ENCODE assay signal across 2 cellular contexts in the genomic region with DNA sequence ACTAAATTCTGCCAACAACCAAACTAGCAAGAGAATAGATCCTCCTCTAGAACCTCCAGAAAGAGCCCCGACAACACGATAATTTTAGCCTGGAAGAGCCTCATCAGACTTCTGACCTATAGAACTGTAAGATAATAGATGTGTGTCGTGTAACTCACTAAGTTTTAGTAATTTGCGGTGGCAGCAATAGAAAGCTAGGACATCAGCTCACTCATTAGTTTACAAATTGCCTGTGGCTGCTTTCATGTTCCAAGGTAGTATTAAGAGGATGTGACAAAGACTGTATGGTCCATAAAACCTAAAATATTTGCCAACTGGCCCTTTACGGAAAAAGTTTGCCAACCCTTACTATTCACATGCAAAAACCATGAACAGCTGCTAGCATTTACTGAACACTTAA.
A peak's percentile ranks its signal among the peaks of the same experiment; 100 is the strongest.
TF ChIP-seq lines count a peak whose summit lies in the region.

No MANE protein-coding gene starts in this region.

TF ChIP-seq in A549, 52 proteins besides CTCF, POLR2A, EP300 and RAD21 (continued from another document):
- TF ChIP-seq ZC3H11A (IDR thresholded peaks at IDR 0.05) = no peak
- TF ChIP-seq CBX2 (IDR thresholded peaks at IDR 0.05; ENCODE audit: borderline replicate concordance, low read depth) = no peak
- no peak for TF ChIP-seq BHLHE40 (IDR thresholded peaks at IDR 0.05; ENCODE audit: low read depth, low read length)
- TF ChIP-seq, protein P1, sequence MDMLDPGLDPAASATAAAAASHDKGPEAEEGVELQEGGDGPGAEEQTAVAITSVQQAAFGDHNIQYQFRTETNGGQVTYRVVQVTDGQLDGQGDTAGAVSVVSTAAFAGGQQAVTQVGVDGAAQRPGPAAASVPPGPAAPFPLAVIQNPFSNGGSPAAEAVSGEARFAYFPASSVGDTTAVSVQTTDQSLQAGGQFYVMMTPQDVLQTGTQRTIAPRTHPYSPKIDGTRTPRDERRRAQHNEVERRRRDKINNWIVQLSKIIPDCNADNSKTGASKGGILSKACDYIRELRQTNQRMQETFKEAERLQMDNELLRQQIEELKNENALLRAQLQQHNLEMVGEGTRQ (IDR thresholded peaks at IDR 0.05) = no peak
- TF ChIP-seq TP53 (CRISPR knock-in tag; IDR thresholded peaks at IDR 0.05) = peak; percentile 89
- TF ChIP-seq CEBPB (IDR thresholded peaks at IDR 0.05) = no peak
- no peak for TF ChIP-seq CHD2 (IDR thresholded peaks at IDR 0.05; ENCODE audit: low read length, partially characterized antibody)
- no peak for TF ChIP-seq ZFP36 (IDR thresholded peaks at IDR 0.05; ENCODE audit: borderline replicate concordance, partially characterized antibody)
- TF ChIP-seq ZNF302 (CRISPR knock-in tag; IDR thresholded peaks at IDR 0.05) = no peak
- TF ChIP-seq POLR2AphosphoS2 (conservative IDR thresholded peaks at IDR 0.05; ENCODE audit: low read length) = no peak; the same call in none of the 2 replicates
- no peak for TF ChIP-seq RNF2 (IDR thresholded peaks at IDR 0.05; ENCODE audit: borderline replicate concordance, low read depth)
- TF ChIP-seq CHD4 (IDR thresholded peaks at IDR 0.05; ENCODE audit: borderline replicate concordance) = no peak
- TF ChIP-seq ESRRA (IDR thresholded peaks at IDR 0.05; ENCODE audit: borderline replicate concordance, low read length) = no peak
- TF ChIP-seq, protein P2, sequence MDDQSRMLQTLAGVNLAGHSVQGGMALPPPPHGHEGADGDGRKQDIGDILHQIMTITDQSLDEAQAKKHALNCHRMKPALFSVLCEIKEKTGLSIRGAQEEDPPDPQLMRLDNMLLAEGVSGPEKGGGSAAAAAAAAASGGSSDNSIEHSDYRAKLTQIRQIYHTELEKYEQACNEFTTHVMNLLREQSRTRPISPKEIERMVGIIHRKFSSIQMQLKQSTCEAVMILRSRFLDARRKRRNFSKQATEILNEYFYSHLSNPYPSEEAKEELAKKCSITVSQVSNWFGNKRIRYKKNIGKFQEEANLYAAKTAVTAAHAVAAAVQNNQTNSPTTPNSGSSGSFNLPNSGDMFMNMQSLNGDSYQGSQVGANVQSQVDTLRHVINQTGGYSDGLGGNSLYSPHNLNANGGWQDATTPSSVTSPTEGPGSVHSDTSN (IDR thresholded peaks at IDR 0.05) = no peak

TF ChIP-seq in GM23338, 12 proteins besides CTCF, POLR2A, EP300 and RAD21 (continued from another document):
- TF ChIP-seq, protein P3, sequence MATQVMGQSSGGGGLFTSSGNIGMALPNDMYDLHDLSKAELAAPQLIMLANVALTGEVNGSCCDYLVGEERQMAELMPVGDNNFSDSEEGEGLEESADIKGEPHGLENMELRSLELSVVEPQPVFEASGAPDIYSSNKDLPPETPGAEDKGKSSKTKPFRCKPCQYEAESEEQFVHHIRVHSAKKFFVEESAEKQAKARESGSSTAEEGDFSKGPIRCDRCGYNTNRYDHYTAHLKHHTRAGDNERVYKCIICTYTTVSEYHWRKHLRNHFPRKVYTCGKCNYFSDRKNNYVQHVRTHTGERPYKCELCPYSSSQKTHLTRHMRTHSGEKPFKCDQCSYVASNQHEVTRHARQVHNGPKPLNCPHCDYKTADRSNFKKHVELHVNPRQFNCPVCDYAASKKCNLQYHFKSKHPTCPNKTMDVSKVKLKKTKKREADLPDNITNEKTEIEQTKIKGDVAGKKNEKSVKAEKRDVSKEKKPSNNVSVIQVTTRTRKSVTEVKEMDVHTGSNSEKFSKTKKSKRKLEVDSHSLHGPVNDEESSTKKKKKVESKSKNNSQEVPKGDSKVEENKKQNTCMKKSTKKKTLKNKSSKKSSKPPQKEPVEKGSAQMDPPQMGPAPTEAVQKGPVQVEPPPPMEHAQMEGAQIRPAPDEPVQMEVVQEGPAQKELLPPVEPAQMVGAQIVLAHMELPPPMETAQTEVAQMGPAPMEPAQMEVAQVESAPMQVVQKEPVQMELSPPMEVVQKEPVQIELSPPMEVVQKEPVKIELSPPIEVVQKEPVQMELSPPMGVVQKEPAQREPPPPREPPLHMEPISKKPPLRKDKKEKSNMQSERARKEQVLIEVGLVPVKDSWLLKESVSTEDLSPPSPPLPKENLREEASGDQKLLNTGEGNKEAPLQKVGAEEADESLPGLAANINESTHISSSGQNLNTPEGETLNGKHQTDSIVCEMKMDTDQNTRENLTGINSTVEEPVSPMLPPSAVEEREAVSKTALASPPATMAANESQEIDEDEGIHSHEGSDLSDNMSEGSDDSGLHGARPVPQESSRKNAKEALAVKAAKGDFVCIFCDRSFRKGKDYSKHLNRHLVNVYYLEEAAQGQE (IDR thresholded peaks at IDR 0.05; ENCODE audit: unreplicated experiment) = no peak
- TF ChIP-seq, protein P4, sequence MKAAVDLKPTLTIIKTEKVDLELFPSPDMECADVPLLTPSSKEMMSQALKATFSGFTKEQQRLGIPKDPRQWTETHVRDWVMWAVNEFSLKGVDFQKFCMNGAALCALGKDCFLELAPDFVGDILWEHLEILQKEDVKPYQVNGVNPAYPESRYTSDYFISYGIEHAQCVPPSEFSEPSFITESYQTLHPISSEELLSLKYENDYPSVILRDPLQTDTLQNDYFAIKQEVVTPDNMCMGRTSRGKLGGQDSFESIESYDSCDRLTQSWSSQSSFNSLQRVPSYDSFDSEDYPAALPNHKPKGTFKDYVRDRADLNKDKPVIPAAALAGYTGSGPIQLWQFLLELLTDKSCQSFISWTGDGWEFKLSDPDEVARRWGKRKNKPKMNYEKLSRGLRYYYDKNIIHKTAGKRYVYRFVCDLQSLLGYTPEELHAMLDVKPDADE (IDR thresholded peaks at IDR 0.05) = no peak
- TF ChIP-seq CREB1 (CRISPR knock-in tag; IDR thresholded peaks at IDR 0.05; ENCODE audit: low read depth) (no peak), EZH2phosphoT487 (IDR thresholded peaks at IDR 0.05; ENCODE audit: unreplicated experiment) (no peak)
